Comparison of ENCODE assay signal across 8 cellular contexts in the genomic region with DNA sequence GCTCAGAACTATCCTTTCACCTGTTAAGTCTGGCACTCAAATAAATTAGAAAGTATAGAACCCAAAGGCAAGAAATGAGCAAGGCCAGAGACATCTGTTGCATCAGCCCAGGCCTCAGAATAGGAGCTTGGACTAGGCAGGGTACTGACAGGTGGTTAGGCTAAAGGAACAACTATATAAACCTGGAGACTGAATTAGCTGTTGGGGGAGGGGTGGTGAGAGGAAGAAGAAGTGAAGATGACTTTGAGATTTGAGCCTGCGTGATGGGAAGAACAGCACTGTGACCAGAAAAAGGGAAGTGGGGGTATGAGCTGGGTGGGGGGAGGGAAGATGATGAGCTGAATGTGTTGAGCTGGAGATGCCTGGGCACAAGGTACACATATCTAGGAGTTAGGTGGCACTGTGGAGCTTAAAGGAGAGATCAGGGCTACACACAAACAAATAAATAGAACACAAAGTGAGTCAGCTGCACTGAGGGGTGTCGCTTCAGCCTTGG.
DNase-seq lines count a peak whose midpoint lies in the region; ATAC-seq and TF ChIP-seq lines count a peak whose summit lies in the region.

No MANE protein-coding gene starts in this region.

- CTCF ChIA-PET in A673 (lab: Charles Lee), result no interaction called here

- no peaks in the 10 kb centered on the region for H3K9me3 ChIP-seq in prostate gland
- no peaks in the 10 kb centered on the region for H3K9me3 ChIP-seq in mesenchymal stem cell (ENCODE audit: control insufficient read depth, low read length)
- H3K9me3 ChIP-seq in A673 (ENCODE audit: low read depth, low read length, poor library complexity, severe bottlenecking), result no peaks in the 10 kb centered on the region

- no peak overlapping the region for H4K91ac ChIP-seq in mesenchymal stem cell (ENCODE audit: low read length)

- TF ChIP-seq POLR2A in GM18505 (IDR thresholded peaks at IDR 0.05; ENCODE audit: borderline replicate concordance, extremely low read depth, insufficient read depth, insufficient read length) (no peak), prostate gland (IDR thresholded peaks at IDR 0.05) (no peak)

- no TSS peak for BruUV-seq in A673 (replicated peaks; lab: Mats Ljungman, UMichigan)

- H3K36me3 ChIP-seq in prostate gland (no peaks in the 10 kb centered on the region), mesenchymal stem cell (ENCODE audit: control insufficient read depth in 1 of 2, insufficient read depth in 2 of 2, low read depth in 1 of 2, low read length in 2 of 2) (no peaks in the 10 kb centered on the region), A673 (ENCODE audit: insufficient read depth, low read length, poor library complexity, severe bottlenecking) (no peaks in the 10 kb centered on the region)

- H2BK12ac ChIP-seq in mesenchymal stem cell (ENCODE audit: low read length in 2 of 2), result no peak overlapping the region

- TF ChIP-seq CTCF in prostate gland (IDR thresholded peaks at IDR 0.05) (no peak), A673 (conservative IDR thresholded peaks at IDR 0.05; ENCODE audit: low read depth, low read length) (no peak)

- no peak overlapping the region for H3K27ac ChIP-seq in prostate gland
- H3K27ac ChIP-seq in mesenchymal stem cell (ENCODE audit: low read length, poor library complexity, severe bottlenecking), result no peak overlapping the region
- H3K27ac ChIP-seq in A673 (ENCODE audit: low read depth, low read length, poor library complexity, severe bottlenecking), result no peak overlapping the region

- intact Hi-C loops in prostate gland (cut with DNase I), result no loop called here
- intact Hi-C loops in A673 (cut with micrococcal nuclease; ENCODE audit: unreplicated experiment), result no loop called here

- H2BK5ac ChIP-seq in mesenchymal stem cell (ENCODE audit: low read depth, low read length, poor library complexity, severe bottlenecking), result no peak overlapping the region

- no peak overlapping the region for H2AK5ac ChIP-seq in mesenchymal stem cell (ENCODE audit: low read length, severe bottlenecking)

- no peak overlapping the region for H3K23ac ChIP-seq in mesenchymal stem cell (ENCODE audit: low read length in 2 of 2)

- no peaks in the 10 kb centered on the region for H3K79me1 ChIP-seq in mesenchymal stem cell (replicated peaks; ENCODE audit: low read length, poor library complexity, severe bottlenecking)

- H3K4me3 ChIP-seq in prostate gland (no peak overlapping the region), mesenchymal stem cell (ENCODE audit: insufficient read depth in 1 of 2, low read depth in 1 of 2, low read length in 2 of 2) (no peak overlapping the region), A673 (ENCODE audit: low read depth, low read length, poor library complexity, severe bottlenecking) (no peak overlapping the region)

- H3K27me3 ChIP-seq in prostate gland (replicated peaks; ENCODE audit: insufficient read depth) (no peaks in the 10 kb centered on the region), mesenchymal stem cell (ENCODE audit: control insufficient read depth in 1 of 2, insufficient read depth in 1 of 2, low read length in 2 of 2) (no peaks in the 10 kb centered on the region), A673 (replicated peaks; ENCODE audit: insufficient read depth, low read depth, low read length, poor library complexity) (no peaks in the 10 kb centered on the region)

- no peak overlapping the region for H2AFZ ChIP-seq in mesenchymal stem cell (ENCODE audit: low read depth, low read length)

- DNase-seq in NOMO-1 treated with DMSO at 0.1 percent for 48 hours (lab: John Stamatoyannopoulos, UW; ENCODE audit: unreplicated experiment), result peak; percentile 98
- peak; percentile 79 for DNase-seq in myocyte (ENCODE audit: low read depth)
- DNase-seq in prostate gland (ENCODE audit: low spot score), result no peak
- DNase-seq in mesenchymal stem cell, result no peak
- no peak for DNase-seq in A673 (ENCODE audit: low spot score)
- DNase-seq in activated CD4-positive, alpha-beta T cell treated with anti-CD3 and anti-CD28 coated beads for 4 hours, result no peak

- no peak overlapping the region for H3K4me2 ChIP-seq in mesenchymal stem cell (ENCODE audit: low read length, poor library complexity, severe bottlenecking)

- no peak overlapping the region for H2BK120ac ChIP-seq in mesenchymal stem cell (ENCODE audit: low read depth, low read length)

- no peaks in the 10 kb centered on the region for H3K4me1 ChIP-seq in prostate gland (replicated peaks)
- no peaks in the 10 kb centered on the region for H3K4me1 ChIP-seq in mesenchymal stem cell (ENCODE audit: control insufficient read depth, insufficient read depth, low read depth, low read length)
- no peaks in the 10 kb centered on the region for H3K4me1 ChIP-seq in A673 (ENCODE audit: insufficient read depth, low read length, poor library complexity, severe bottlenecking)

- H3K14ac ChIP-seq in mesenchymal stem cell (ENCODE audit: low read length in 2 of 2), result no peak overlapping the region

- no peak overlapping the region for H4K8ac ChIP-seq in mesenchymal stem cell (ENCODE audit: low read length)

- WGBS in prostate gland, result 87% methylated on average over 2 of the region's 2 CpGs
- 94% methylated on average over 2 of the region's 2 CpGs for WGBS in mesenchymal stem cell

- H3K4ac ChIP-seq in mesenchymal stem cell (ENCODE audit: low read depth in 1 of 2, low read length in 2 of 2), result no peak overlapping the region

- no peak overlapping the region for H2BK15ac ChIP-seq in mesenchymal stem cell (ENCODE audit: low read depth, poor library complexity, severe bottlenecking)

- no peak overlapping the region for H3K9ac ChIP-seq in mesenchymal stem cell (ENCODE audit: low read length)

- POLR2A ChIA-PET in A673 (lab: Charles Lee; ENCODE audit: low non-redundant PET), result no interaction called here

- H3K18ac ChIP-seq in mesenchymal stem cell (ENCODE audit: low read depth in 1 of 2, low read length in 2 of 2), result peak overlapping the region in 1 of 2 experiments; percentile 35

- ATAC-seq in GM18505 (IDR thresholded peaks at IDR 0.05; ENCODE audit: unreplicated experiment) (peak; percentile 58), HG02588 (IDR thresholded peaks at IDR 0.05; ENCODE audit: unreplicated experiment) (peak; percentile 39)

Comparison
In these comparisons a context has a peak if more than half of its experiments do, and no peak if none do; other contexts are left out.
1. DNase-seq: peak in NOMO-1 treated with DMSO at 0.1 percent for 48 hours (single experiment) and myocyte (single experiment); none in prostate gland (single experiment), mesenchymal stem cell (single experiment), A673 (single experiment) and activated CD4-positive, alpha-beta T cell treated with anti-CD3 and anti-CD28 coated beads for 4 hours (0 of 2).